In the genomic region with DNA sequence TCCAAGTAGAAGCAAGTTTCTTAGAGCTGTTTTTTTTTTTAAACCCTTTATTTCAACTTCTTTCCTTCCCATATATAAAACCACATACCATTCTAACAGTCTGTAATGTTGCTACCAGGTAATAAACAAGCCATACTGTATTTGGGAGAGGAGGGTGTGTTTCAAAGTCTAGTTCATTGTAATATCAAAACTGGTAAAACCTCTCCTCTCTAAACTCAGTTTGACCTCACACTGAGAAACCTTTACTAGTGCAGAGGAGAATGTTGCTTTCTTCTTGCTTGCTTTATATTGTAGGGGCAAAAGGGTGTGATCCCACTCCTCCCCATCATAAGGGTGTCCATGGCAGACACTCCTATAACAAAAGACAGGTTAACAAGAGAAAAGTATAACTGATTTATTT, we compare ENCODE assay signal across 1 cellular context.
TF ChIP-seq lines count a peak whose summit lies in the region.

No MANE protein-coding gene starts in this region.

TF ChIP-seq in GM12878, 131 proteins besides CTCF, POLR2A, EP300 and RAD21:
- TF ChIP-seq, protein P1, sequence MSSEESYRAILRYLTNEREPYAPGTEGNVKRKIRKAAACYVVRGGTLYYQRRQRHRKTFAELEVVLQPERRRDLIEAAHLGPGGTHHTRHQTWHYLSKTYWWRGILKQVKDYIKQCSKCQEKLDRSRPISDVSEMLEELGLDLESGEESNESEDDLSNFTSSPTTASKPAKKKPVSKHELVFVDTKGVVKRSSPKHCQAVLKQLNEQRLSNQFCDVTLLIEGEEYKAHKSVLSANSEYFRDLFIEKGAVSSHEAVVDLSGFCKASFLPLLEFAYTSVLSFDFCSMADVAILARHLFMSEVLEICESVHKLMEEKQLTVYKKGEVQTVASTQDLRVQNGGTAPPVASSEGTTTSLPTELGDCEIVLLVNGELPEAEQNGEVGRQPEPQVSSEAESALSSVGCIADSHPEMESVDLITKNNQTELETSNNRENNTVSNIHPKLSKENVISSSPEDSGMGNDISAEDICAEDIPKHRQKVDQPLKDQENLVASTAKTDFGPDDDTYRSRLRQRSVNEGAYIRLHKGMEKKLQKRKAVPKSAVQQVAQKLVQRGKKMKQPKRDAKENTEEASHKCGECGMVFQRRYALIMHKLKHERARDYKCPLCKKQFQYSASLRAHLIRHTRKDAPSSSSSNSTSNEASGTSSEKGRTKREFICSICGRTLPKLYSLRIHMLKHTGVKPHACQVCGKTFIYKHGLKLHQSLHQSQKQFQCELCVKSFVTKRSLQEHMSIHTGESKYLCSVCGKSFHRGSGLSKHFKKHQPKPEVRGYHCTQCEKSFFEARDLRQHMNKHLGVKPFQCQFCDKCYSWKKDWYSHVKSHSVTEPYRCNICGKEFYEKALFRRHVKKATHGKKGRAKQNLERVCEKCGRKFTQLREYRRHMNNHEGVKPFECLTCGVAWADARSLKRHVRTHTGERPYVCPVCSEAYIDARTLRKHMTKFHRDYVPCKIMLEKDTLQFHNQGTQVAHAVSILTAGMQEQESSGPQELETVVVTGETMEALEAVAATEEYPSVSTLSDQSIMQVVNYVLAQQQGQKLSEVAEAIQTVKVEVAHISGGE (CRISPR knock-in tag; IDR thresholded peaks at IDR 0.05) = no peak
- TF ChIP-seq HDAC6 (IDR thresholded peaks at IDR 0.05; ENCODE audit: unreplicated experiment) = no peak
- no peak for TF ChIP-seq NFXL1 (IDR thresholded peaks at IDR 0.05; ENCODE audit: borderline replicate concordance)
- TF ChIP-seq HDGF (IDR thresholded peaks at IDR 0.05) = no peak
- no peak for TF ChIP-seq STAT3 (IDR thresholded peaks at IDR 0.05; ENCODE audit: low read depth, low read length)
- TF ChIP-seq RUNX3 (IDR thresholded peaks at IDR 0.05; ENCODE audit: low read length) = 0 out of 2 replicates have a peak, but pooled peaks have one; percentile 6
TF ChIP-seq in GM12878: peak in this region for 1.
